8 cellular contexts compared by ENCODE assay signal in the genomic region with DNA sequence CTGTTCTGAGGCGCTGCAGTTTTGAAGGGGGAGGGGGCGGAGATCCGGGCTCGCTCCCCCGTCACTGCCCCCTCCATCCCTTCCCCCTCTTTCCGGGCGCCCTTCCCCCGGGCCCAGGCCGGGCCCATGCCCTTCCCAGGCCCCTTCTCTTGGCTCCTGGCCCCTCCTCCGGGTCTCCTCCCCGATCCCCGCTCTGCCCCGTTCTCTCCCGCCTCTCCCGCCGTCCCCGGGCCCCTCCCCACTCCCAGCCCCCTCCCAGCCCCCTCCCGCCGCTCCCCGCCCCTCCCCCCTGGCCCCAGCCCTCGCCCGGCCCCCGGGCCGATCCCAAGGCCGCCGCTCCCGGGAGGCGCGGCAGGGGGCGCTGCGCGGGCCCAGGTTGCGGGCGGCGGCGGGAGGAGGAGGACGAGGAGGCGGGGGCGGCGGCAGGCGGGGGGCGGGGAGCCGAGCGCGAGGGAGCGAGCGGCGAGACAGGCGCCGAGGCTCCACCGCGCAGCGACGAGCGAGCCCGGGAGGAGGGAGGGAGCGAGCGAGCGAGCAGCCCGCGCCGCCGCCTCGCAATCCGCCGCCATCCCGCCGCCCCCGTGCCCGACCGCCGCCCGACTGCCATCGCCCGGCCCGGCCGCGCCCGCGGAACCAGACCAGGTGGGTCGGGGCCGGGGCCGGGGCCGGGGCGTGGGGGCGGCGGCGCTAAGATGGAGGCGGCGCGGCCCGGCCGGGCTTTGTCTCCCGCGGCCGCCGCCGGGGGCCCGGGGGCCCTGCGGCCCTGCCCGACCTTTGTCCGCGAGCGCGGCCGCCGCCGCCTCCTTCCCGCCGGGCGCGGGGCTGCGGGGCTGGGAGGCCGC. TPM values are rescaled to one million over a fixed set of nuclear protein-coding genes. Genes with fewer than 3 reads are reported as not detected.
A peak's percentile ranks its signal among the peaks of the same experiment; 100 is the strongest.
DNase-seq lines count a peak whose midpoint lies in the region; ATAC-seq, FAIRE-seq and TF ChIP-seq lines count a peak whose summit lies in the region.

PRRC2B (plus strand) TSS at position 465 of the 842 bp plus-strand sequence. CDS start 36,059 bp downstream, outside the sequence.

- TF ChIP-seq CTCF in GM12874 (IDR thresholded peaks at IDR 0.05; ENCODE audit: insufficient read depth, low read depth, low read length): peak; percentile 56
- no peak for TF ChIP-seq CTCF in WI38 (IDR thresholded peaks at IDR 0.05; ENCODE audit: low read depth, low read length)
- TF ChIP-seq CTCF in mammary epithelial cell (conservative IDR thresholded peaks at IDR 0.05 in 1 of 2, IDR thresholded peaks at IDR 0.05 in 1 of 2; ENCODE audit: extremely low read depth in 1 of 2, insufficient read depth in 1 of 2, low read depth in 1 of 2, low read length in 2 of 2): peak; percentile 12 to 47

- BruUV-seq in mammary epithelial cell (replicated peaks; lab: Mats Ljungman, UMichigan): no TSS peak

- H3K9ac ChIP-seq in mammary epithelial cell (ENCODE audit: insufficient read depth, low read length): peak within 1 kb of the TSS; percentile 91

- H3K4me1 ChIP-seq in mammary epithelial cell (ENCODE audit: insufficient read depth, low read length) (peaks cover 39% of the 10 kb centered on the region), small intestine (ENCODE audit: control insufficient read depth in 2 of 2, insufficient read depth in 1 of 2, low read depth in 1 of 2, low read length in 1 of 2) (peaks cover 7 to 19% of the 10 kb centered on the region in 2 donors)

- FAIRE-seq in small intestine (lab: Jason Lieb, UNC): no peak

- no peaks in the 10 kb centered on the region for H3K36me3 ChIP-seq in mammary epithelial cell (ENCODE audit: insufficient read depth, low read length)
- no peaks in the 10 kb centered on the region for H3K36me3 ChIP-seq in small intestine (ENCODE audit: control insufficient read depth in 2 of 2, insufficient read depth in 2 of 2, low read length in 2 of 2)

- H3K27me3 ChIP-seq in mammary epithelial cell (ENCODE audit: insufficient read depth, low read length): no peaks in the 10 kb centered on the region
- H3K27me3 ChIP-seq in small intestine (ENCODE audit: control insufficient read depth in 2 of 2, insufficient read depth in 2 of 2, low read length in 2 of 2): no peaks in the 10 kb centered on the region

- peaks cover 5% of the 10 kb centered on the region for H4K20me1 ChIP-seq in mammary epithelial cell (ENCODE audit: insufficient read depth, low read length)

- DNase-seq in NCI-H1930 (lab: John Stamatoyannopoulos, UW) (peak; percentile 82 to 87), mammary epithelial cell (peak; percentile 71), iPS-NIHi11 (ENCODE audit: low spot score) (peak; percentile 93), small intestine (peak; percentile 82)

- H2AFZ ChIP-seq in mammary epithelial cell (ENCODE audit: low read depth, low read length): peak within 1 kb of the TSS; percentile 73

- in situ Hi-C loops in mammary epithelial cell (cut with MboI; ENCODE audit: low sequenced_read_pairs in 2 of 2): no loop called here

- no peaks in the 10 kb centered on the region for H3K9me3 ChIP-seq in mammary epithelial cell (replicated peaks; ENCODE audit: insufficient read depth, low read length)
- no peaks in the 10 kb centered on the region for H3K9me3 ChIP-seq in small intestine (ENCODE audit: control insufficient read depth, low read depth)

- intact Hi-C loops in mammary epithelial cell (cut with micrococcal nuclease): loop anchor here (1.0 to 2.0 kb wide), 3 partner anchors 15 to 21 kb away; no protein-coding TSS in a partner anchor

- ATAC-seq in HG02678 (IDR thresholded peaks at IDR 0.05; ENCODE audit: unreplicated experiment): peak; percentile 53
- no peak for ATAC-seq in HG03571 (IDR thresholded peaks at IDR 0.05; ENCODE audit: unreplicated experiment)

- no CpG with 5 or more reads among the region's 114 CpGs for WGBS in mammary epithelial cell (ENCODE audit: low coverage, missing lambda C conversion rate)
- 1 to 2% (median 1%) methylated on average over 39 to 112 of the region's 114 CpGs for WGBS in small intestine, 3 donors

- H3K4me3 ChIP-seq in WI38 (ENCODE audit: low read depth, low read length) (peak within 1 kb of the TSS; percentile 78), mammary epithelial cell (replicated peaks in 1 of 3; ENCODE audit: insufficient read depth in 1 of 3, low read depth in 2 of 3, low read length in 3 of 3) (peak within 1 kb of the TSS; percentile 57 to 87 (median 60)), small intestine (ENCODE audit: low read depth in 1 of 2, low read length in 2 of 2) (peak within 1 kb of the TSS; percentile 82 to 84)

- peak within 1 kb of the TSS; percentile 66 for H3K4me2 ChIP-seq in mammary epithelial cell (ENCODE audit: insufficient read depth, low read depth, low read length)

- dilution Hi-C loops in mammary epithelial cell (cut with HindIII; ENCODE audit: low sequenced_read_pairs): loop anchor here (5.0 kb wide), 1 partner anchor 43 kb away; no protein-coding TSS in a partner anchor

- CTCF ChIA-PET in mammary epithelial cell (lab: Charles Lee; ENCODE audit: low non-redundant PET): no interaction called here

- H3K27ac ChIP-seq in mammary epithelial cell (ENCODE audit: insufficient read depth, low read depth, low read length): peak within 1 kb of the TSS; percentile 79
- peak within 1 kb of the TSS; percentile 90 to 94 for H3K27ac ChIP-seq in small intestine (ENCODE audit: low read depth in 1 of 2, low read length in 1 of 2)

- peaks cover 46% of the 10 kb centered on the region for H3K79me2 ChIP-seq in mammary epithelial cell (ENCODE audit: insufficient read depth, low read length)

RNA-seq across cellular contexts. Expression of gene PRRC2B, which starts in this region (rescaled TPM):
- 100 to 1,000 TPM in 1 of 2 donors, 10 to 100 TPM in 1; 84.0 to 170 TPM for total RNA-seq in mammary epithelial cell
- 26.5 TPM for polyA plus RNA-seq in mammary epithelial cell
- polyA minus RNA-seq in mammary epithelial cell: 206 TPM
- 10 to 100 TPM; 18.9 to 61.5 (median 19.9) TPM for polyA plus RNA-seq in small intestine
